Comparison of ENCODE assay signal across 15 cellular contexts in the genomic region with DNA sequence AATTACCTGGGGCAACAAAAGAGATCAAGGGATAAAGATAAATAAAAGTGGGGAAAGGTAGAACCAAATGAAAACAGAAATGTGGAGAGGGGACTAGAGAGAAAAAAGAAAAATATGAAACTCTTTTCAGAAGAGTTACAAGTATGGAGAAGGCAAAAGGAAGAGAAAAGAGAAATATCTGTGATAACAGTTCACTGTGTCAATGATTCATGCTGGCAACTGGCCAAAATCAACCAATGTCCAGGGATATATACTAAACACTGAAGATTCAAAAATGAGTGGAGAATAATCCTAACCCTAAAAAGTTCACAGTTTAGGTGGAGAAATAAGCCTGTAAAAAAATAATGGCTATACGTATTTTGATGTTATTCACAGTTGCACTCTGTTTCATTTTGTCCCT.
DNase-seq lines count a peak whose midpoint lies in the region; ATAC-seq and TF ChIP-seq lines count a peak whose summit lies in the region.
"Had no signal": no experiment of that assay in that cellular context is flagged by ENCODE, and none has a peak within 500 bp of the region (broad histone marks: within the 10 kb centered on the region; RNA-seq: fewer than 3 reads in every experiment).

No MANE protein-coding gene starts in this region.

- no peak for ATAC-seq in GM19035 (IDR thresholded peaks at IDR 0.05; ENCODE audit: unreplicated experiment)
- no peak for ATAC-seq in GM18498 (IDR thresholded peaks at IDR 0.05; ENCODE audit: unreplicated experiment)
- ATAC-seq: upper lobe of right lung had no signal

- H3K27me3 ChIP-seq in HUES48 (ENCODE audit: control insufficient read depth, insufficient read depth, low read length): peaks cover 65% of the 10 kb centered on the region
- H3K27me3 ChIP-seq in adrenal gland: no peaks in the 10 kb centered on the region
- H3K27me3 ChIP-seq: BLaER1 treated with 17β-estradiol and CSF1 and Interleukin-3, amounts not matched to agents 10 nM and 100 nM; upper lobe of right lung had no signal

- WGBS in adrenal gland, 4 donors: 84 to 94% (median 92%) methylated on average over 1 of the region's 1 CpG

- peaks cover 50% of the 10 kb centered on the region for H3K4me1 ChIP-seq in HUES48 (ENCODE audit: control insufficient read depth, insufficient read depth, low read length)
- H3K4me1 ChIP-seq in adrenal gland (replicated peaks in 1 of 2): no peaks in the 10 kb centered on the region
- H3K4me1 ChIP-seq: upper lobe of right lung had no signal

- DNase-seq in COR-L47 (lab: John Stamatoyannopoulos, UW) (peak; percentile 10), adrenal gland (peak in 6 of 7 donors; percentile 23 to 49 (median 40)), iris pigment epithelial cell (ENCODE audit: low read depth) (peak; percentile 75), type B pancreatic cell (ENCODE audit: extremely low spot score, unreplicated experiment) (no peak), GM13977 (ENCODE audit: low spot score) (no peak)
- DNase-seq: activated CD4-positive, alpha-beta T cell treated with anti-CD3 and anti-CD28 coated beads, Interleukin-2, amount 10 ng/mL, durations not matched to agents 24 days and 14 days; activated naive CD4-positive, alpha-beta T cell treated with anti-CD3 and anti-CD28 coated beads, Interleukin-2, amount 50 U/mL, for 16 hours; Karpas-422; naive B cell; NCI-H524 treated with DMSO at 0.1 percent for 48 hours; upper lobe of right lung had no signal

- TF ChIP-seq CTCF in adrenal gland (IDR thresholded peaks at IDR 0.05) (no peak), type B pancreatic cell (conservative IDR thresholded peaks at IDR 0.05) (no peak), GM13977 (IDR thresholded peaks at IDR 0.05; ENCODE audit: extremely low read depth, insufficient read depth, missing control alignments) (no peak)

- TF ChIP-seq POLR2A in adrenal gland (IDR thresholded peaks at IDR 0.05): no peak

- intact Hi-C loops in adrenal gland (cut with DNase I): no loop called here

- no peaks in the 10 kb centered on the region for H3K36me3 Mint-ChIP-seq in type B pancreatic cell
- H3K36me3 Mint-ChIP-seq: naive B cell had no signal

- H3K27ac Mint-ChIP-seq in type B pancreatic cell: no peak overlapping the region
- H3K27ac Mint-ChIP-seq: activated CD4-positive, alpha-beta T cell treated with anti-CD3 and anti-CD28 coated beads, Interleukin-2, amount 10 ng/mL, durations not matched to agents 24 days and 14 days; naive B cell had no signal

- in situ Hi-C loops in GM13977 (cut with MboI; ENCODE audit: low pct_unique_long_range_greater_than_20kb, low sequenced_read_pairs, unreplicated experiment): no loop called here

- H3K27ac ChIP-seq in HUES48 (ENCODE audit: low read depth, low read length) (peak overlapping the region; percentile 64), adrenal gland (no peak overlapping the region)
- H3K27ac ChIP-seq: BLaER1 treated with 17β-estradiol and CSF1 and Interleukin-3, amounts not matched to agents 10 nM and 100 nM; upper lobe of right lung had no signal

- no peaks in the 10 kb centered on the region for H3K36me3 ChIP-seq in HUES48 (ENCODE audit: control insufficient read depth, insufficient read depth, low read length)
- no peaks in the 10 kb centered on the region for H3K36me3 ChIP-seq in adrenal gland (replicated peaks in 1 of 2)
- H3K36me3 ChIP-seq: BLaER1 treated with 17β-estradiol and CSF1 and Interleukin-3, amounts not matched to agents 10 nM and 100 nM; upper lobe of right lung had no signal

- no peak overlapping the region for H3K4me3 ChIP-seq in HUES48 (ENCODE audit: low read depth, low read length)
- H3K4me3 ChIP-seq in adrenal gland: no peak overlapping the region
- H3K4me3 ChIP-seq: BLaER1 treated with 17β-estradiol and CSF1 and Interleukin-3, amounts not matched to agents 10 nM and 100 nM; upper lobe of right lung had no signal

- peaks cover 4% of the 10 kb centered on the region for H3K9me3 Mint-ChIP-seq in type B pancreatic cell
- H3K9me3 Mint-ChIP-seq: activated CD4-positive, alpha-beta T cell treated with anti-CD3 and anti-CD28 coated beads, Interleukin-2, amount 10 ng/mL, durations not matched to agents 24 days and 14 days had no signal

- H3K27me3 Mint-ChIP-seq in type B pancreatic cell: no peaks in the 10 kb centered on the region
- H3K27me3 Mint-ChIP-seq: naive B cell had no signal

- no peak overlapping the region for H3K9ac ChIP-seq in HUES48 (ENCODE audit: low read depth, low read length)
- H3K9ac ChIP-seq: BLaER1 treated with 17β-estradiol and CSF1 and Interleukin-3, amounts not matched to agents 10 nM and 100 nM had no signal

- H3K4me1 Mint-ChIP-seq in type B pancreatic cell (ENCODE audit: unreplicated experiment): peaks cover 8% of the 10 kb centered on the region
- H3K4me1 Mint-ChIP-seq: activated CD4-positive, alpha-beta T cell treated with anti-CD3 and anti-CD28 coated beads, Interleukin-2, amount 10 ng/mL, durations not matched to agents 24 days and 14 days; naive B cell had no signal

- no peak overlapping the region for H3K4me3 Mint-ChIP-seq in type B pancreatic cell
- H3K4me3 Mint-ChIP-seq: activated CD4-positive, alpha-beta T cell treated with anti-CD3 and anti-CD28 coated beads, Interleukin-2, amount 10 ng/mL, durations not matched to agents 24 days and 14 days; naive B cell had no signal

- H3K9me3 ChIP-seq in HUES48 (ENCODE audit: control insufficient read depth, insufficient read depth, low read length): no peaks in the 10 kb centered on the region
- no peaks in the 10 kb centered on the region for H3K9me3 ChIP-seq in adrenal gland (replicated peaks in 1 of 3)
- H3K9me3 ChIP-seq: upper lobe of right lung had no signal

Comparison
In these comparisons a context has a peak if more than half of its experiments do, and no peak if none do; other contexts are left out.
1. DNase-seq: peak in COR-L47 (single experiment), adrenal gland (6 of 7) and iris pigment epithelial cell (single experiment); none in type B pancreatic cell (single experiment) and GM13977 (single experiment).